15 cellular contexts compared by ENCODE assay signal in genomic region chr11:43515090-43515489, GRCh38.
DNase-seq lines count a peak whose midpoint lies in the region; ATAC-seq and TF ChIP-seq lines count a peak whose summit lies in the region.
"Had no signal": no experiment of that assay in that cellular context is flagged by ENCODE, and none has a peak within 500 bp of the region (broad histone marks: within the 10 kb centered on the region; RNA-seq: fewer than 3 reads in every experiment).

No MANE protein-coding gene starts in this region.

- POLR2A ChIA-PET in PC-3 (lab: Charles Lee; ENCODE audit: unreplicated experiment) = no interaction called here

- H3K4me2 ChIP-seq in PC-3 (ENCODE audit: low read length) = no peak overlapping the region

- no peaks in the 10 kb centered on the region for H3K4me1 Mint-ChIP-seq in immature natural killer cell
- H3K4me1 Mint-ChIP-seq: CD4-positive, CD25-positive, alpha-beta regulatory T cell had no signal

- H4K20me1 ChIP-seq in PC-3 (ENCODE audit: low read length) = no peaks in the 10 kb centered on the region

- no peaks in the 10 kb centered on the region for H3F3A ChIP-seq in PC-3 (ENCODE audit: low read length, unreplicated experiment)

- H3K9me3 Mint-ChIP-seq in immature natural killer cell = no peaks in the 10 kb centered on the region

- H3K9me2 ChIP-seq in PC-3 (replicated peaks; ENCODE audit: low read length) = no peaks in the 10 kb centered on the region

- no peak overlapping the region for H2AFZ ChIP-seq in PC-3 (ENCODE audit: low read length)

- intact Hi-C loops in PC-3 (cut with micrococcal nuclease) = no loop called here

- H3K27ac ChIP-seq in PC-3 (ENCODE audit: low read length) = no peak overlapping the region
- H3K27ac ChIP-seq: epithelial cell of prostate, pancreas, SK-N-MC had no signal

- no peaks in the 10 kb centered on the region for H3K36me3 Mint-ChIP-seq in immature natural killer cell
- H3K36me3 Mint-ChIP-seq: CD4-positive, CD25-positive, alpha-beta regulatory T cell had no signal

- H3K4me3 ChIP-seq in H7 (ENCODE audit: insufficient read depth, low read depth, low read length) = no peak overlapping the region
- no peak overlapping the region for H3K4me3 ChIP-seq in PC-3 (ENCODE audit: low read length)
- no peak overlapping the region for H3K4me3 ChIP-seq in fibroblast of pulmonary artery (replicated peaks; ENCODE audit: low read depth, low read length)
- H3K4me3 ChIP-seq: pancreas, SK-N-MC had no signal

- H3K9ac ChIP-seq in PC-3 (ENCODE audit: low read length) = no peak overlapping the region

- H3K9me3 ChIP-seq in PC-3 (ENCODE audit: low read length) = no peaks in the 10 kb centered on the region
- H3K9me3 ChIP-seq: pancreas had no signal

- H3K4me3 Mint-ChIP-seq in immature natural killer cell = no peak overlapping the region
- H3K4me3 Mint-ChIP-seq: activated CD8-positive, alpha-beta T cell treated with anti-CD3 and anti-CD28 coated beads for 36 hours; CD4-positive, CD25-positive, alpha-beta regulatory T cell had no signal

- CTCF ChIA-PET in PC-3 (lab: Charles Lee) = no interaction called here

- TF ChIP-seq CTCF in PC-3 (conservative IDR thresholded peaks at IDR 0.05; ENCODE audit: low read depth, low read length) (peak; percentile 37; the same call in 1 of the 2 replicates), fibroblast of pulmonary artery (IDR thresholded peaks at IDR 0.05; ENCODE audit: low read length, missing control alignments) (peak; percentile 9)

- H3K36me3 ChIP-seq in H7 (replicated peaks; ENCODE audit: control insufficient read depth, insufficient read depth, low read length) (no peaks in the 10 kb centered on the region), PC-3 (ENCODE audit: low read depth, low read length) (no peaks in the 10 kb centered on the region)
- H3K36me3 ChIP-seq: pancreas had no signal

- no peaks in the 10 kb centered on the region for H3K79me2 ChIP-seq in PC-3 (ENCODE audit: low read length)

- no peak overlapping the region for H3K27ac Mint-ChIP-seq in immature natural killer cell
- H3K27ac Mint-ChIP-seq: activated CD8-positive, alpha-beta T cell treated with anti-CD3 and anti-CD28 coated beads for 36 hours; CD4-positive, CD25-positive, alpha-beta regulatory T cell had no signal

- H3K27me3 ChIP-seq in H7 (ENCODE audit: control insufficient read depth, insufficient read depth, low read length) (no peaks in the 10 kb centered on the region), PC-3 (ENCODE audit: low read length) (peaks cover 44% of the 10 kb centered on the region)
- H3K27me3 ChIP-seq: pancreas had no signal

- H3K27me3 Mint-ChIP-seq in immature natural killer cell (ENCODE audit: low read depth in 3 of 3) = peaks cover 0 to 6% (median 4%) of the 10 kb centered on the region in 3 donors

- DNase-seq in Ammon's horn (ENCODE audit: low spot score) (peak; percentile 13), H7 (peak; percentile 70), PC-3 (no peak), fibroblast of pulmonary artery (ENCODE audit: low read depth) (no peak), immature natural killer cell (no peak), NCI-H446 treated with DMSO at 0.1 percent for 48 hours (lab: John Stamatoyannopoulos, UW) (no peak)
- DNase-seq in activated T-cell treated with anti-CD3 and anti-CD28 coated beads, Interleukin-2, amount 50 U/mL, for 1 hour = no peak
- DNase-seq: activated CD8-positive, alpha-beta T cell treated with anti-CD3 and anti-CD28 coated beads for 36 hours; CD4-positive, CD25-positive, alpha-beta regulatory T cell; NCI-H187; pancreas; stimulated activated CD4-positive, alpha-beta T cell treated with anti-CD3 and anti-CD28 coated beads, Interleukin-4, amount 100 ng/mL, for 24 hours had no signal

- H3K4me1 ChIP-seq in PC-3 (ENCODE audit: insufficient read depth, low read length) = no peaks in the 10 kb centered on the region
- H3K4me1 ChIP-seq: pancreas had no signal

- BruUV-seq in PC-3 (replicated peaks; lab: Mats Ljungman, UMichigan) = no TSS peak

- ATAC-seq in PC-3 (peak; percentile 38; the same call in 1 of the 2 replicates), GM21529 (IDR thresholded peaks at IDR 0.05; ENCODE audit: unreplicated experiment) (no peak)
- ATAC-seq: activated CD8-positive, alpha-beta T cell treated with anti-CD3 and anti-CD28 coated beads for 36 hours had no signal

Comparison
In these comparisons a context has a peak if more than half of its experiments do, and no peak if none do; other contexts are left out.
1. DNase-seq: peak in Ammon's horn (single experiment) and H7 (single experiment); none in PC-3 (single experiment), fibroblast of pulmonary artery (single experiment), activated T-cell treated with anti-CD3 and anti-CD28 coated beads, Interleukin-2, amount 50 U/mL, for 1 hour (single experiment), immature natural killer cell (0 of 3) and NCI-H446 treated with DMSO at 0.1 percent for 48 hours (single experiment).